8 cellular contexts compared by ENCODE assay signal in the genomic region with DNA sequence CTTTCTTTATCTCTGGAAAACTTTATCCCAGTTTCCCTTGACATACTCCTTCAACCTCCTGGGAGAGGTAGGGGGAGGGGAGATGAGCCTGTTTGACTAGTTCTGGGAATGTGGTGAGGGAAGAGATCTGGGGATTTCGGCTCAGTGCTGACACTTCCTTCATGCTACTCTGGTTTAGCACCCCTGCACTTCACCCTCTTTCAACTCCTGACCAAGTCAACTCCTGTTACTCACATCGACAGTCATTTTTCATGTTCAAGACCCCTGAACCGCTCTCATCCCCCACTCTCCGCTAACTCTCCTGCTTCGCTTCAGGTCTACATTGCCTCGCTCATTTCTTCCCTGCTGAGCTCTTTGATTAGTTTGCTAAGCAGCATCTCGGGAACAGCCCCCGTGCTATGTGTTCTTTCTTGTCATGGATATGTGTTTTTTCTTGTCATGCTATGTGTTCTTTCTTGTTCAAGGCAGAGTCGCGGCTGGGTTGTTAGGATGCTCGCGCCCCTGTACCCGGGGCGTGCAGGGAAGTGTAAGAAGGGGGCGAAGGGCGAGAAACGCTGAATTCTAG. TPM values are rescaled to one million over a fixed set of nuclear protein-coding genes. Genes with fewer than 3 reads are reported as not detected.
A peak's percentile ranks its signal among the peaks of the same experiment; 100 is the strongest.
DNase-seq lines count a peak whose midpoint lies in the region; ATAC-seq and TF ChIP-seq lines count a peak whose summit lies in the region.

No MANE protein-coding gene starts in this region.

- H3K36me3 ChIP-seq in left ventricle myocardium inferior: no peaks in the 10 kb centered on the region

- H3K27ac ChIP-seq in left ventricle myocardium inferior (replicated peaks): peak overlapping the region; percentile 80

- H3K36me3 Mint-ChIP-seq in activated naive CD8-positive, alpha-beta T cell: no peaks in the 10 kb centered on the region

- peaks cover 4% of the 10 kb centered on the region for H3K9me3 Mint-ChIP-seq in activated naive CD8-positive, alpha-beta T cell (ENCODE audit: low read depth)

- H3K4me3 Mint-ChIP-seq in activated naive CD8-positive, alpha-beta T cell: peak overlapping the region; percentile 89

- H3K4me1 Mint-ChIP-seq in activated naive CD8-positive, alpha-beta T cell (ENCODE audit: low read depth): peaks cover 51% of the 10 kb centered on the region

- H3K27ac Mint-ChIP-seq in activated naive CD8-positive, alpha-beta T cell: peak overlapping the region; percentile 97

- peak; percentile 2 for ATAC-seq in GM18858 (IDR thresholded peaks at IDR 0.05; ENCODE audit: unreplicated experiment)
- peak; percentile 30 for ATAC-seq in HG03432 (IDR thresholded peaks at IDR 0.05; ENCODE audit: unreplicated experiment)
- ATAC-seq in GM18517 (IDR thresholded peaks at IDR 0.05; ENCODE audit: unreplicated experiment): no peak

- no peaks in the 10 kb centered on the region for H3K9me3 ChIP-seq in left ventricle myocardium inferior (replicated peaks)

- peak overlapping the region; percentile 75 for H3K4me3 ChIP-seq in left ventricle myocardium inferior

- intact Hi-C loops in left ventricle myocardium inferior (cut with micrococcal nuclease): loop anchor here (5.0 kb wide), 1 partner anchor 42 kb away; no protein-coding TSS in a partner anchor

- H3K27me3 ChIP-seq in left ventricle myocardium inferior (ENCODE audit: low read depth): no peaks in the 10 kb centered on the region

- DNase-seq in A172 (ENCODE audit: low spot score) (peak; percentile 63), RPMI7951 (ENCODE audit: low read depth) (peak; percentile 52), left ventricle myocardium inferior (no peak), pons (ENCODE audit: low spot score) (peak; percentile 45)

- H3K4me1 ChIP-seq in left ventricle myocardium inferior: peaks cover 43% of the 10 kb centered on the region

- no peak for TF ChIP-seq CTCF in left ventricle myocardium inferior (IDR thresholded peaks at IDR 0.05; ENCODE audit: borderline replicate concordance)

- no peaks in the 10 kb centered on the region for H3K27me3 Mint-ChIP-seq in activated naive CD8-positive, alpha-beta T cell

RNA-seq across cellular contexts. Expression of a gene that starts 16.6 kb away (rescaled TPM):
- 59.1 and 66.4 TPM in 2 replicates for total RNA-seq in A172 (2014; rRNA removed; shearing (Covaris generic))
- 47.3 and 62.2 TPM in 2 replicates for total RNA-seq in RPMI7951 (2014; rRNA removed; shearing (Covaris generic))
- total RNA-seq in left ventricle myocardium inferior: 17.8 TPM
